2 cellular contexts compared by ENCODE assay signal in genomic region chr10:93077860-93078337, GRCh38.
TF ChIP-seq lines count a peak whose summit lies in the region.

No MANE protein-coding gene starts in this region.

TF ChIP-seq in K562, 482 proteins besides CTCF, POLR2A, EP300 and RAD21 (continues in another document):
- TF ChIP-seq NFRKB (IDR thresholded peaks at IDR 0.05; ENCODE audit: low read depth) (no peak), COPS2 (conservative IDR thresholded peaks at IDR 0.05) (no peak), RNF2 (IDR thresholded peaks at IDR 0.05) (peak; percentile 83), SMAD3 (CRISPR knock-in tag; conservative IDR thresholded peaks at IDR 0.05) (0 out of 2 replicates have a peak, but pooled peaks have one; percentile 44), HDAC1 (IDR thresholded peaks at IDR 0.05) (peak in 1 of 2 experiments; percentile 94; a peak in 2 of 4 replicates), NCOR1 (IDR thresholded peaks at IDR 0.05) (peak; percentile 92), CBFA2T2 (conservative IDR thresholded peaks at IDR 0.05) (peak; percentile 93), TFAM (CRISPR knock-in tag; conservative IDR thresholded peaks at IDR 0.05) (no peak), MAFF (IDR thresholded peaks at IDR 0.05; ENCODE audit: low read length) (peak; percentile 44; the same call in 1 of the 2 replicates), RHOXF2B (CRISPR knock-in tag; conservative IDR thresholded peaks at IDR 0.05) (no peak), HMBOX1 (IDR thresholded peaks at IDR 0.05) (peak; percentile 70), MYC (IDR thresholded peaks at IDR 0.05; ENCODE audit: low read depth, low read length) (peak; percentile 57; the same call in 1 of the 2 replicates), MYC (CRISPR knock-in tag; IDR thresholded peaks at IDR 0.05; ENCODE audit: borderline replicate concordance, low read depth) (no peak), ARNT (IDR thresholded peaks at IDR 0.05) (no peak; a peak in 1 of 4 replicates), CC2D1A (IDR thresholded peaks at IDR 0.05) (peak; percentile 66; the same call in 1 of the 2 replicates), SIN3B (IDR thresholded peaks at IDR 0.05; ENCODE audit: low read depth) (no peak), ZNF764 (CRISPR knock-in tag; IDR thresholded peaks at IDR 0.05; ENCODE audit: low read depth) (no peak), HCFC1 (IDR thresholded peaks at IDR 0.05; ENCODE audit: low read depth, low read length) (no peak), CLOCK (CRISPR knock-in tag; IDR thresholded peaks at IDR 0.05; ENCODE audit: borderline replicate concordance) (no peak), PML (IDR thresholded peaks at IDR 0.05; ENCODE audit: low read length) (peak; percentile 89), SMARCA5 (IDR thresholded peaks at IDR 0.05) (no peak), VEZF1 (CRISPR knock-in tag; IDR thresholded peaks at IDR 0.05) (peak; percentile 47; the same call in 1 of the 2 replicates), PKNOX1 (IDR thresholded peaks at IDR 0.05) (peak; percentile 88)
- TF ChIP-seq, protein P1, sequence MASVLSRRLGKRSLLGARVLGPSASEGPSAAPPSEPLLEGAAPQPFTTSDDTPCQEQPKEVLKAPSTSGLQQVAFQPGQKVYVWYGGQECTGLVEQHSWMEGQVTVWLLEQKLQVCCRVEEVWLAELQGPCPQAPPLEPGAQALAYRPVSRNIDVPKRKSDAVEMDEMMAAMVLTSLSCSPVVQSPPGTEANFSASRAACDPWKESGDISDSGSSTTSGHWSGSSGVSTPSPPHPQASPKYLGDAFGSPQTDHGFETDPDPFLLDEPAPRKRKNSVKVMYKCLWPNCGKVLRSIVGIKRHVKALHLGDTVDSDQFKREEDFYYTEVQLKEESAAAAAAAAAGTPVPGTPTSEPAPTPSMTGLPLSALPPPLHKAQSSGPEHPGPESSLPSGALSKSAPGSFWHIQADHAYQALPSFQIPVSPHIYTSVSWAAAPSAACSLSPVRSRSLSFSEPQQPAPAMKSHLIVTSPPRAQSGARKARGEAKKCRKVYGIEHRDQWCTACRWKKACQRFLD (CRISPR knock-in tag; IDR thresholded peaks at IDR 0.05): peak; percentile 47; the same call in 1 of the 2 replicates
- TF ChIP-seq, protein P2, sequence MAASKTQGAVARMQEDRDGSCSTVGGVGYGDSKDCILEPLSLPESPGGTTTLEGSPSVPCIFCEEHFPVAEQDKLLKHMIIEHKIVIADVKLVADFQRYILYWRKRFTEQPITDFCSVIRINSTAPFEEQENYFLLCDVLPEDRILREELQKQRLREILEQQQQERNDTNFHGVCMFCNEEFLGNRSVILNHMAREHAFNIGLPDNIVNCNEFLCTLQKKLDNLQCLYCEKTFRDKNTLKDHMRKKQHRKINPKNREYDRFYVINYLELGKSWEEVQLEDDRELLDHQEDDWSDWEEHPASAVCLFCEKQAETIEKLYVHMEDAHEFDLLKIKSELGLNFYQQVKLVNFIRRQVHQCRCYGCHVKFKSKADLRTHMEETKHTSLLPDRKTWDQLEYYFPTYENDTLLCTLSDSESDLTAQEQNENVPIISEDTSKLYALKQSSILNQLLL (CRISPR knock-in tag; IDR thresholded peaks at IDR 0.05; ENCODE audit: borderline replicate concordance): no peak

TF ChIP-seq in liver, 16 proteins besides CTCF, POLR2A, EP300 and RAD21:
- TF ChIP-seq EGR1 (IDR thresholded peaks at IDR 0.05; ENCODE audit: low read depth in 2 of 2) (peak in 1 of 2 donors; percentile 85), FOXA1 (IDR thresholded peaks at IDR 0.05) (peak; percentile 69), NR2F2 (IDR thresholded peaks at IDR 0.05) (peak; percentile 88), SP1 (IDR thresholded peaks at IDR 0.05) (peak; percentile 93), ATF3 (IDR thresholded peaks at IDR 0.05) (peak; percentile 81), TAF1 (conservative IDR thresholded peaks at IDR 0.05) (no peak), RXRA (IDR thresholded peaks at IDR 0.05) (peak; percentile 100), HNF4G (IDR thresholded peaks at IDR 0.05) (peak; percentile 89), HNF4A (conservative IDR thresholded peaks at IDR 0.05) (peak; percentile 98 to 99), FOXA2 (IDR thresholded peaks at IDR 0.05) (peak; percentile 36), GABPA (IDR thresholded peaks at IDR 0.05 in 1 of 2, conservative IDR thresholded peaks at IDR 0.05 in 1 of 2) (no peak), JUND (IDR thresholded peaks at IDR 0.05) (peak; percentile 69 to 83), YY1 (IDR thresholded peaks at IDR 0.05) (peak; percentile 69)
- TF ChIP-seq, protein P3, sequence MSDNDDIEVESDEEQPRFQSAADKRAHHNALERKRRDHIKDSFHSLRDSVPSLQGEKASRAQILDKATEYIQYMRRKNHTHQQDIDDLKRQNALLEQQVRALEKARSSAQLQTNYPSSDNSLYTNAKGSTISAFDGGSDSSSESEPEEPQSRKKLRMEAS (IDR thresholded peaks at IDR 0.05): peak; percentile 90
- TF ChIP-seq, protein P4, sequence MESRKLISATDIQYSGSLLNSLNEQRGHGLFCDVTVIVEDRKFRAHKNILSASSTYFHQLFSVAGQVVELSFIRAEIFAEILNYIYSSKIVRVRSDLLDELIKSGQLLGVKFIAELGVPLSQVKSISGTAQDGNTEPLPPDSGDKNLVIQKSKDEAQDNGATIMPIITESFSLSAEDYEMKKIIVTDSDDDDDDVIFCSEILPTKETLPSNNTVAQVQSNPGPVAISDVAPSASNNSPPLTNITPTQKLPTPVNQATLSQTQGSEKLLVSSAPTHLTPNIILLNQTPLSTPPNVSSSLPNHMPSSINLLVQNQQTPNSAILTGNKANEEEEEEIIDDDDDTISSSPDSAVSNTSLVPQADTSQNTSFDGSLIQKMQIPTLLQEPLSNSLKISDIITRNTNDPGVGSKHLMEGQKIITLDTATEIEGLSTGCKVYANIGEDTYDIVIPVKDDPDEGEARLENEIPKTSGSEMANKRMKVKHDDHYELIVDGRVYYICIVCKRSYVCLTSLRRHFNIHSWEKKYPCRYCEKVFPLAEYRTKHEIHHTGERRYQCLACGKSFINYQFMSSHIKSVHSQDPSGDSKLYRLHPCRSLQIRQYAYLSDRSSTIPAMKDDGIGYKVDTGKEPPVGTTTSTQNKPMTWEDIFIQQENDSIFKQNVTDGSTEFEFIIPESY (IDR thresholded peaks at IDR 0.05): peak; percentile 84
- TF ChIP-seq, protein P5, sequence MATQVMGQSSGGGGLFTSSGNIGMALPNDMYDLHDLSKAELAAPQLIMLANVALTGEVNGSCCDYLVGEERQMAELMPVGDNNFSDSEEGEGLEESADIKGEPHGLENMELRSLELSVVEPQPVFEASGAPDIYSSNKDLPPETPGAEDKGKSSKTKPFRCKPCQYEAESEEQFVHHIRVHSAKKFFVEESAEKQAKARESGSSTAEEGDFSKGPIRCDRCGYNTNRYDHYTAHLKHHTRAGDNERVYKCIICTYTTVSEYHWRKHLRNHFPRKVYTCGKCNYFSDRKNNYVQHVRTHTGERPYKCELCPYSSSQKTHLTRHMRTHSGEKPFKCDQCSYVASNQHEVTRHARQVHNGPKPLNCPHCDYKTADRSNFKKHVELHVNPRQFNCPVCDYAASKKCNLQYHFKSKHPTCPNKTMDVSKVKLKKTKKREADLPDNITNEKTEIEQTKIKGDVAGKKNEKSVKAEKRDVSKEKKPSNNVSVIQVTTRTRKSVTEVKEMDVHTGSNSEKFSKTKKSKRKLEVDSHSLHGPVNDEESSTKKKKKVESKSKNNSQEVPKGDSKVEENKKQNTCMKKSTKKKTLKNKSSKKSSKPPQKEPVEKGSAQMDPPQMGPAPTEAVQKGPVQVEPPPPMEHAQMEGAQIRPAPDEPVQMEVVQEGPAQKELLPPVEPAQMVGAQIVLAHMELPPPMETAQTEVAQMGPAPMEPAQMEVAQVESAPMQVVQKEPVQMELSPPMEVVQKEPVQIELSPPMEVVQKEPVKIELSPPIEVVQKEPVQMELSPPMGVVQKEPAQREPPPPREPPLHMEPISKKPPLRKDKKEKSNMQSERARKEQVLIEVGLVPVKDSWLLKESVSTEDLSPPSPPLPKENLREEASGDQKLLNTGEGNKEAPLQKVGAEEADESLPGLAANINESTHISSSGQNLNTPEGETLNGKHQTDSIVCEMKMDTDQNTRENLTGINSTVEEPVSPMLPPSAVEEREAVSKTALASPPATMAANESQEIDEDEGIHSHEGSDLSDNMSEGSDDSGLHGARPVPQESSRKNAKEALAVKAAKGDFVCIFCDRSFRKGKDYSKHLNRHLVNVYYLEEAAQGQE (IDR thresholded peaks at IDR 0.05): peak; percentile 79
